Comparison of ENCODE assay signal across 8 cellular contexts in genomic region chr9:129626079-129626943, GRCh38. TPM values are rescaled to one million over a fixed set of nuclear protein-coding genes. Genes with fewer than 3 reads are reported as not detected.
DNase-seq lines count a peak whose midpoint lies in the region; ATAC-seq and TF ChIP-seq lines count a peak whose summit lies in the region.

NTMT1 (plus strand) TSS chr9:129626163; CDS start chr9:129632704, 6,541 bp downstream.

- peak within 1 kb of the TSS; percentile 83 for H3K4me3 Mint-ChIP-seq in nephron progenitor cell
- H3K4me3 Mint-ChIP-seq in stimulated activated naive CD8-positive, alpha-beta T cell treated with anti-CD3 and anti-CD28 coated beads, Interleukin-15, amount 100 ng/mL, for 72 hours, result peak within 1 kb of the TSS; percentile 83 to 87

- peak within 1 kb of the TSS; percentile 57 for H3K27ac Mint-ChIP-seq in nephron progenitor cell
- H3K27ac Mint-ChIP-seq in stimulated activated naive CD8-positive, alpha-beta T cell treated with anti-CD3 and anti-CD28 coated beads, Interleukin-15, amount 100 ng/mL, for 72 hours, result peak within 1 kb of the TSS; percentile 86 to 96

- H3K27ac ChIP-seq in DND-41 (ENCODE audit: low read length), result peak within 1 kb of the TSS; percentile 94
- H3K27ac ChIP-seq in KMS-11, result peak within 1 kb of the TSS; percentile 92
- H3K27ac ChIP-seq in RWPE2 (ENCODE audit: poor library complexity, severe bottlenecking), result peak within 1 kb of the TSS; percentile 61

- H3K9me3 ChIP-seq in DND-41 (ENCODE audit: insufficient read depth, low read length, severe bottlenecking) (no peaks in the 10 kb centered on the region), RWPE2 (ENCODE audit: severe bottlenecking) (no peaks in the 10 kb centered on the region)

- peaks cover 17% of the 10 kb centered on the region for H3K36me3 ChIP-seq in DND-41 (ENCODE audit: insufficient read depth, low read length)
- H3K36me3 ChIP-seq in KMS-11 (ENCODE audit: insufficient read depth), result no peaks in the 10 kb centered on the region
- H3K36me3 ChIP-seq in RWPE2 (ENCODE audit: low read depth), result peaks cover 19% of the 10 kb centered on the region; the same call in 1 of the 2 replicates

- H3K4me1 ChIP-seq in DND-41 (ENCODE audit: insufficient read depth, low read length) (peaks cover 46% of the 10 kb centered on the region), KMS-11 (ENCODE audit: low read depth, poor library complexity, severe bottlenecking) (peaks cover 41% of the 10 kb centered on the region), RWPE2 (ENCODE audit: insufficient read depth, poor library complexity, severe bottlenecking) (peaks cover 18% of the 10 kb centered on the region)

- H3K9me3 Mint-ChIP-seq in nephron progenitor cell, result no peaks in the 10 kb centered on the region
- no peaks in the 10 kb centered on the region for H3K9me3 Mint-ChIP-seq in stimulated activated naive CD8-positive, alpha-beta T cell treated with anti-CD3 and anti-CD28 coated beads, Interleukin-15, amount 100 ng/mL, for 72 hours

- H3K9ac ChIP-seq in DND-41 (ENCODE audit: low read depth, low read length) (peak within 1 kb of the TSS; percentile 92), KMS-11 (peak within 1 kb of the TSS; percentile 93)

- H3K79me2 ChIP-seq in DND-41 (ENCODE audit: insufficient read depth, low read length) (peaks cover 54% of the 10 kb centered on the region), KMS-11 (ENCODE audit: insufficient read depth, low read depth) (peaks cover 53% of the 10 kb centered on the region)

- H4K20me1 ChIP-seq in DND-41 (ENCODE audit: insufficient read depth, low read length) (peaks cover 50% of the 10 kb centered on the region), KMS-11 (ENCODE audit: insufficient read depth) (peaks cover 16% of the 10 kb centered on the region)

- H3K4me3 ChIP-seq in DND-41 (ENCODE audit: low read depth in 1 of 2, low read length in 2 of 2) (peak within 1 kb of the TSS; percentile 95 to 98), KMS-11 (IDR thresholded peaks at IDR 0.05; ENCODE audit: insufficient read depth, low read depth, low read length) (no peak within 1 kb of the TSS), RWPE2 (ENCODE audit: severe bottlenecking) (peak within 1 kb of the TSS; percentile 82), fibroblast of the aortic adventitia (ENCODE audit: low read depth, low read length) (peak within 1 kb of the TSS; percentile 89)

- H3K4me2 ChIP-seq in DND-41 (ENCODE audit: insufficient read depth, low read length), result peak within 1 kb of the TSS; percentile 98
- peak within 1 kb of the TSS; percentile 65 for H3K4me2 ChIP-seq in KMS-11

- peaks cover 57% of the 10 kb centered on the region for H3K4me1 Mint-ChIP-seq in nephron progenitor cell
- peaks cover 65% of the 10 kb centered on the region for H3K4me1 Mint-ChIP-seq in stimulated activated naive CD8-positive, alpha-beta T cell treated with anti-CD3 and anti-CD28 coated beads, Interleukin-15, amount 100 ng/mL, for 72 hours

- H3K27me3 Mint-ChIP-seq in nephron progenitor cell (ENCODE audit: low read depth, poor library complexity), result peaks cover 15% of the 10 kb centered on the region
- H3K27me3 Mint-ChIP-seq in stimulated activated naive CD8-positive, alpha-beta T cell treated with anti-CD3 and anti-CD28 coated beads, Interleukin-15, amount 100 ng/mL, for 72 hours, result peaks cover 22% of the 10 kb centered on the region

- peaks cover 8% of the 10 kb centered on the region for H3K36me3 Mint-ChIP-seq in nephron progenitor cell (ENCODE audit: low read depth)

- H2AFZ ChIP-seq in DND-41 (ENCODE audit: low read depth, low read length) (peak within 1 kb of the TSS; percentile 91), KMS-11 (ENCODE audit: low read depth) (peak within 1 kb of the TSS; percentile 52)

- no peak for TF ChIP-seq CTCF in DND-41 (IDR thresholded peaks at IDR 0.05; ENCODE audit: borderline replicate concordance, extremely low read depth, low read length, poor library complexity, severe bottlenecking)
- TF ChIP-seq CTCF in KMS-11 (conservative IDR thresholded peaks at IDR 0.05; ENCODE audit: low read depth, low read length), result no peak
- no peak for TF ChIP-seq CTCF in RWPE2 (IDR thresholded peaks at IDR 0.05; ENCODE audit: poor library complexity, severe bottlenecking)
- no peak for TF ChIP-seq CTCF in fibroblast of the aortic adventitia (IDR thresholded peaks at IDR 0.05; ENCODE audit: insufficient read depth, low read length)
- no peak for TF ChIP-seq CTCF in nephron progenitor cell (IDR thresholded peaks at IDR 0.05)

- peaks cover 3% of the 10 kb centered on the region for H3K27me3 ChIP-seq in DND-41 (ENCODE audit: insufficient read depth, low read length, poor library complexity)
- H3K27me3 ChIP-seq in KMS-11 (ENCODE audit: insufficient read depth, low read depth), result no peaks in the 10 kb centered on the region
- H3K27me3 ChIP-seq in RWPE2 (ENCODE audit: insufficient read depth, poor library complexity, severe bottlenecking), result no peaks in the 10 kb centered on the region

- peak; percentile 75 for ATAC-seq in DND-41 (ENCODE audit: insufficient read depth, low read depth)
- peak; percentile 67 for ATAC-seq in GM21723 (IDR thresholded peaks at IDR 0.05; ENCODE audit: unreplicated experiment)
- peak; percentile 52 for ATAC-seq in RWPE2 (ENCODE audit: low read depth)
- peak; percentile 84 for ATAC-seq in stimulated activated naive CD8-positive, alpha-beta T cell treated with anti-CD3 and anti-CD28 coated beads, Interleukin-15, amount 100 ng/mL, for 72 hours

- peak; percentile 83 for DNase-seq in DND-41
- DNase-seq in RWPE2 (ENCODE audit: low spot score), result no peak
- peak; percentile 86 for DNase-seq in activated T-helper 9 cell treated with anti-CD3 and anti-CD28 coated beads, Interleukin-2, amount 50 U/mL, for 16 hours (ENCODE audit: low read depth)
- DNase-seq in fibroblast of the aortic adventitia (ENCODE audit: low read depth), result peak; percentile 78
- DNase-seq in nephron progenitor cell, result peak; percentile 89
- DNase-seq in stimulated activated naive CD8-positive, alpha-beta T cell treated with anti-CD3 and anti-CD28 coated beads, Interleukin-15, amount 100 ng/mL, for 72 hours, result peak; percentile 89 to 90

RNA-seq across cellular contexts. Expression of gene NTMT1, which starts in this region (rescaled TPM):
- 9.0 and 27.6 TPM in 2 replicates for total RNA-seq in fibroblast of the aortic adventitia (ENCODE audit: low replicate concordance)
